ENCODE assay signal across 8 cellular contexts in the genomic region with DNA sequence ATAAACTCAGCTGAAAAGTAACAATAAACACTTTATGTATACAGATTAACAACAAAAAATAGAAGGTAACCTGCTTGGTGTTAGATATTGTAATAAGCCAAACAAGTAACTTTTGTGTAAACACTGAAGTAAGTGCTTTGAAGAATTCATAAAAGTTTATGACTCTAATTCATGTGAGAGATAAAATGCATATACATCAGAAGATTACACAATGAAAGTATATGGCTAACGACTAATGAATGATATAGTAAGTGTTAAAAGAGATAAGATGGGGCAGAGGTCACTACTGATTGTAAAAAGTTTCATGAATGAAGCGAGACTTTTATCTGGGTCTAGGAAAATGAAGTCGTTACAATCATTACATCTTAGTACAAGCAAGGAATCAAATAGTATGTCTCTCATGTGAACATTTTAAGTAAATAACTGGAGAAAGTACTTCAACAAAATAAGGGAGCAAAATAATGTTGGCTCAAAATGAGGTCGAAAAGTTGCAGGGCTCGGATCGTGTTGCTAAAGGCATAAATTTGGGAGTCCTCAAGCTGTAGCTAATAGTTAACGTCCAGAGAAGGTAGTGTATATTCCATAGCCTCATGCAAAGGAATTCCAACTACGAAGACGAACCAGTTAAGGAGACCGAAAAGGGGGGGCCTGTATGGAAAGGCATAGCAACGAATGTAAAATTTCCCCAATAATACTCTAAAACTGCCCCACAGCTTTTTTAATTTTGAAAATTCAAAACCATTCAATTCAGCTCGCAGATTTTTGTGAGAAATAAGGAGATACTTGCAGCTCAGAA. TPM values are rescaled to one million over a fixed set of nuclear protein-coding genes. Genes with fewer than 3 reads are reported as not detected.
DNase-seq lines count a peak whose midpoint lies in the region; ATAC-seq and TF ChIP-seq lines count a peak whose summit lies in the region.

No MANE protein-coding gene starts in this region.

- CTCF ChIA-PET in Caco-2 (lab: Charles Lee) = interaction anchor here (0.6 kb wide), 1 partner anchor 24 kb away, joined by 3 read pairs; no protein-coding TSS in a partner anchor

- H3K27ac ChIP-seq in duodenal mucosa (ENCODE audit: low read depth, low read length) = no peak overlapping the region

- no peaks in the 10 kb centered on the region for H3K27me3 Mint-ChIP-seq in Caco-2 (ENCODE audit: insufficient read depth, unreplicated experiment)
- no peaks in the 10 kb centered on the region for H3K27me3 Mint-ChIP-seq in natural killer cell treated with Interleukin-12 subunit alpha and Interleukin-12 subunit beta and Interleukin-15 and Interleukin-18, amount 100 ng/mL, for 72 hours

- peaks cover 15% of the 10 kb centered on the region for H3K36me3 Mint-ChIP-seq in Caco-2 (ENCODE audit: insufficient read depth, unreplicated experiment)
- H3K36me3 Mint-ChIP-seq in natural killer cell treated with Interleukin-12 subunit alpha and Interleukin-12 subunit beta and Interleukin-15 and Interleukin-18, amount 100 ng/mL, for 72 hours = peaks cover 28% of the 10 kb centered on the region

- BruUV-seq in Caco-2 (replicated peaks; lab: Mats Ljungman, UMichigan) = TSS peak; percentile 71

- H3K4me3 ChIP-seq in Caco-2 (ENCODE audit: low read depth, low read length) (peak overlapping the region; percentile 92), NT2/D1 (ENCODE audit: insufficient read length, low read depth) (peak overlapping the region; percentile 85), duodenal mucosa (ENCODE audit: low read depth in 1 of 2, low read length in 2 of 2) (peak overlapping the region; percentile 71 to 87)

- H3K9me3 Mint-ChIP-seq in Caco-2 (ENCODE audit: unreplicated experiment) = no peaks in the 10 kb centered on the region
- no peaks in the 10 kb centered on the region for H3K9me3 Mint-ChIP-seq in natural killer cell treated with Interleukin-12 subunit alpha and Interleukin-12 subunit beta and Interleukin-15 and Interleukin-18, amount 100 ng/mL, for 72 hours

- ATAC-seq in natural killer cell treated with Interleukin-12 subunit alpha and Interleukin-12 subunit beta and Interleukin-15 and Interleukin-18, amount 100 ng/mL, for 72 hours = no peak
- ATAC-seq in GM21423 (IDR thresholded peaks at IDR 0.05; ENCODE audit: unreplicated experiment) (no peak), GM21390 (IDR thresholded peaks at IDR 0.05; ENCODE audit: unreplicated experiment) (no peak)

- intact Hi-C loops in Caco-2 (cut with micrococcal nuclease; ENCODE audit: unreplicated experiment) = loop anchor here (10.0 kb wide), 1 partner anchor 715 kb away; a partner anchor contains a TSS

- POLR2A ChIA-PET in Caco-2 (lab: Charles Lee) = interaction anchor here (0.6 kb wide), 1 partner anchor 152 kb away, joined by 3 read pairs; no protein-coding TSS in a partner anchor

- H3K4me1 Mint-ChIP-seq in Caco-2 (ENCODE audit: low read depth, unreplicated experiment) = peaks cover 16% of the 10 kb centered on the region
- H3K4me1 Mint-ChIP-seq in natural killer cell treated with Interleukin-12 subunit alpha and Interleukin-12 subunit beta and Interleukin-15 and Interleukin-18, amount 100 ng/mL, for 72 hours (ENCODE audit: low read depth in 2 of 2) = peaks cover 15 to 32% of the 10 kb centered on the region in 2 donors

- H3K4me3 Mint-ChIP-seq in Caco-2 (ENCODE audit: unreplicated experiment) = peak overlapping the region; percentile 99
- H3K4me3 Mint-ChIP-seq in natural killer cell treated with Interleukin-12 subunit alpha and Interleukin-12 subunit beta and Interleukin-15 and Interleukin-18, amount 100 ng/mL, for 72 hours = peak overlapping the region; percentile 99

- TF ChIP-seq CTCF in Caco-2 (IDR thresholded peaks at IDR 0.05; ENCODE audit: insufficient read depth in 1 of 2, low read depth in 1 of 2, low read length in 1 of 2, severe bottlenecking in 1 of 2, unreplicated experiment in 1 of 2) = no peak

- H3K4me1 ChIP-seq in Caco-2 (0 out of 2 replicates have a peak, but pooled peaks cover 3% of the 10 kb centered on the region), NT2/D1 (ENCODE audit: insufficient read depth, insufficient read length) (no peaks in the 10 kb centered on the region), duodenal mucosa (ENCODE audit: control insufficient read depth in 1 of 2, insufficient read depth in 2 of 2, low read length in 2 of 2) (peaks cover 13 to 23% of the 10 kb centered on the region in 2 donors)

- no peaks in the 10 kb centered on the region for H3K27me3 ChIP-seq in Caco-2 (replicated peaks; ENCODE audit: control insufficient read depth, insufficient read depth, low read length)
- no peaks in the 10 kb centered on the region for H3K27me3 ChIP-seq in NT2/D1 (ENCODE audit: insufficient read depth, insufficient read length)
- no peaks in the 10 kb centered on the region for H3K27me3 ChIP-seq in duodenal mucosa (ENCODE audit: control insufficient read depth in 1 of 2, insufficient read depth in 2 of 2, low read length in 2 of 2)

- DNase-seq in Caco-2 = peak in 1 of 2 experiments; percentile 24
- no peak for DNase-seq in NT2/D1 (ENCODE audit: low read depth, low spot score)
- no peak for DNase-seq in natural killer cell treated with Interleukin-12 subunit alpha and Interleukin-12 subunit beta and Interleukin-15 and Interleukin-18, amount 100 ng/mL, for 72 hours (ENCODE audit: low spot score)
- no peak for DNase-seq in NOMO-1 (lab: John Stamatoyannopoulos, UW; ENCODE audit: unreplicated experiment in 2 of 2)
- no peak for DNase-seq in NCI-H187 treated with DMSO at 0.1 percent for 48 hours (lab: John Stamatoyannopoulos, UW)

- H3K27ac Mint-ChIP-seq in Caco-2 (ENCODE audit: unreplicated experiment) = peak overlapping the region; percentile 98
- peak overlapping the region; percentile 97 to 98 for H3K27ac Mint-ChIP-seq in natural killer cell treated with Interleukin-12 subunit alpha and Interleukin-12 subunit beta and Interleukin-15 and Interleukin-18, amount 100 ng/mL, for 72 hours

- H3K9me3 ChIP-seq in Caco-2 (no peaks in the 10 kb centered on the region), NT2/D1 (ENCODE audit: insufficient read depth, low read length) (no peaks in the 10 kb centered on the region), duodenal mucosa (ENCODE audit: control insufficient read depth in 1 of 2, low read length in 2 of 2) (no peaks in the 10 kb centered on the region)

- H3K9ac ChIP-seq in NT2/D1 (ENCODE audit: insufficient read length, low read depth) (peak overlapping the region; percentile 94), duodenal mucosa (ENCODE audit: low read depth in 1 of 2, low read length in 2 of 2) (peak overlapping the region in 1 of 2 donors; percentile 75)

- H3K36me3 ChIP-seq in Caco-2 (ENCODE audit: control insufficient read depth, insufficient read depth, low read length) = no peaks in the 10 kb centered on the region
- H3K36me3 ChIP-seq in NT2/D1 (ENCODE audit: insufficient read depth, insufficient read length, low read length) = peaks cover 22% of the 10 kb centered on the region
- peaks cover 7% of the 10 kb centered on the region in 2 donors for H3K36me3 ChIP-seq in duodenal mucosa (ENCODE audit: control insufficient read depth in 1 of 2, insufficient read depth in 2 of 2, low read length in 2 of 2)

RNA-seq across cellular contexts. Expression of a gene that starts 1.0 kb away (rescaled TPM):
- 82.4 and 84.1 TPM in 2 replicates for total RNA-seq in Caco-2 (2022)
- 100 to 1,000 TPM; 126 to 258 TPM for total RNA-seq in natural killer cell treated with Interleukin-12 subunit alpha and Interleukin-12 subunit beta and Interleukin-15 and Interleukin-18, amount 100 ng/mL, for 72 hours
